13 cellular contexts compared by ENCODE assay signal in genomic region chr17:43270552-43271504, GRCh38. TPM values are rescaled to one million over a fixed set of nuclear protein-coding genes. Genes with fewer than 3 reads are reported as not detected.
DNase-seq lines count a peak whose midpoint lies in the region; ATAC-seq and TF ChIP-seq lines count a peak whose summit lies in the region.
"Not testable (repeated sequence)": the region's sequence is repeated elsewhere in the genome, so short reads cannot be mapped to it uniquely, and the experiment has no call there.
"Had no signal": no experiment of that assay in that cellular context is flagged by ENCODE, and none has a peak within 500 bp of the region (broad histone marks: within the 10 kb centered on the region; RNA-seq: fewer than 3 reads in every experiment).

No MANE protein-coding gene starts in this region.

- H3K79me2 ChIP-seq in GM23338 (replicated peaks; ENCODE audit: insufficient read depth): not testable (repeated sequence)

- H3K4me1 Mint-ChIP-seq in GM23338; T-helper 17 cell; activated CD8-positive, alpha-beta T cell treated with anti-CD3 and anti-CD28 coated beads, Interleukin-2, amount 10 ng/mL, durations not matched to agents 7 days and 5 days (ENCODE audit: low read depth); activated naive CD8-positive, alpha-beta T cell treated with anti-CD3 and anti-CD28 coated beads, Interleukin-2, amount 10 ng/mL, durations not matched to agents 7 days and 5 days; naive thymus-derived CD4-positive, alpha-beta T cell; stimulated activated effector memory CD8-positive, alpha-beta T cell treated with anti-CD3 and anti-CD28 coated beads, Interleukin-12 subunit alpha, Interleukin-12 subunit beta, amount 100 ng/mL, for 72 hours: not testable (repeated sequence)

- H4K20me1 ChIP-seq in GM23338 (replicated peaks; ENCODE audit: insufficient read depth): not testable (repeated sequence)

- POLR2A ChIA-PET in activated CD8-positive, alpha-beta T cell treated with anti-CD3 and anti-CD28 coated beads, Interleukin-2, amount 10 ng/mL, durations not matched to agents 7 days and 5 days (lab: Charles Lee); activated naive CD8-positive, alpha-beta T cell treated with anti-CD3 and anti-CD28 coated beads, Interleukin-2, amount 10 ng/mL, durations not matched to agents 7 days and 5 days (lab: Charles Lee); naive thymus-derived CD4-positive, alpha-beta T cell (lab: Charles Lee): not testable (repeated sequence)

- H3K27ac Mint-ChIP-seq in GM23338; T-helper 17 cell; activated CD8-positive, alpha-beta T cell treated with anti-CD3 and anti-CD28 coated beads, Interleukin-2, amount 10 ng/mL, durations not matched to agents 7 days and 5 days; activated naive CD8-positive, alpha-beta T cell treated with anti-CD3 and anti-CD28 coated beads, Interleukin-2, amount 10 ng/mL, durations not matched to agents 7 days and 5 days; naive thymus-derived CD4-positive, alpha-beta T cell; stimulated activated effector memory CD8-positive, alpha-beta T cell treated with anti-CD3 and anti-CD28 coated beads, Interleukin-12 subunit alpha, Interleukin-12 subunit beta, amount 100 ng/mL, for 72 hours: not testable (repeated sequence)

- H3K36me3 ChIP-seq in GM23338 (ENCODE audit: insufficient read depth); naive thymus-derived CD4-positive, alpha-beta T cell (ENCODE audit: control insufficient read depth in 2 of 3, insufficient read depth in 3 of 3, low read length in 3 of 3): not testable (repeated sequence)

- CTCF ChIA-PET in activated CD8-positive, alpha-beta T cell treated with anti-CD3 and anti-CD28 coated beads, Interleukin-2, amount 10 ng/mL, durations not matched to agents 7 days and 5 days (lab: Charles Lee); naive thymus-derived CD4-positive, alpha-beta T cell (lab: Charles Lee): not testable (repeated sequence)

- not testable (repeated sequence) for H2AFZ ChIP-seq in GM23338

- H3K4me3 ChIP-seq in GM23338; naive thymus-derived CD4-positive, alpha-beta T cell (ENCODE audit: low read length): not testable (repeated sequence)

- not testable (repeated sequence) for H3K9me3 ChIP-seq in T-helper 17 cell (ENCODE audit: control insufficient read depth, low read length, poor library complexity, severe bottlenecking); naive thymus-derived CD4-positive, alpha-beta T cell (ENCODE audit: control insufficient read depth in 2 of 3, low read length in 3 of 3)

- H3F3A ChIP-seq in GM23338 (replicated peaks; ENCODE audit: low read depth): not testable (repeated sequence)

- not testable (repeated sequence) for H3K4me1 ChIP-seq in GM23338 (ENCODE audit: insufficient read depth); foreskin keratinocyte; naive thymus-derived CD4-positive, alpha-beta T cell (ENCODE audit: control insufficient read depth in 2 of 2, insufficient read depth in 2 of 2, low read length in 2 of 2)

- ATAC-seq in GM23338 (peak; percentile 22; the same call in 1 of the 3 replicates), T-helper 17 cell (peak; percentile 14), foreskin keratinocyte (peak; percentile 82)
- peak; percentile 33 for ATAC-seq in activated CD8-positive, alpha-beta T cell treated with anti-CD3 and anti-CD28 coated beads, Interleukin-2, amount 10 ng/mL, durations not matched to agents 7 days and 5 days
- ATAC-seq in activated naive CD8-positive, alpha-beta T cell treated with anti-CD3 and anti-CD28 coated beads, Interleukin-2, amount 10 ng/mL, durations not matched to agents 7 days and 5 days (ENCODE audit: low read depth): peak; percentile 39
- ATAC-seq in naive thymus-derived CD4-positive, alpha-beta T cell: peak; percentile 16
- peak; percentile 51 for ATAC-seq in stimulated activated effector memory CD8-positive, alpha-beta T cell treated with anti-CD3 and anti-CD28 coated beads, Interleukin-12 subunit alpha, Interleukin-12 subunit beta, amount 100 ng/mL, for 72 hours

- not testable (repeated sequence) for H3K27me3 ChIP-seq in GM23338 (ENCODE audit: insufficient read depth); foreskin keratinocyte; naive thymus-derived CD4-positive, alpha-beta T cell (ENCODE audit: control insufficient read depth in 2 of 2, insufficient read depth in 2 of 2, low read length in 2 of 2)

- H3K9me3 Mint-ChIP-seq in GM23338; activated CD8-positive, alpha-beta T cell treated with anti-CD3 and anti-CD28 coated beads, Interleukin-2, amount 10 ng/mL, durations not matched to agents 7 days and 5 days (ENCODE audit: insufficient read depth); activated naive CD8-positive, alpha-beta T cell treated with anti-CD3 and anti-CD28 coated beads, Interleukin-2, amount 10 ng/mL, durations not matched to agents 7 days and 5 days; naive thymus-derived CD4-positive, alpha-beta T cell; stimulated activated effector memory CD8-positive, alpha-beta T cell treated with anti-CD3 and anti-CD28 coated beads, Interleukin-12 subunit alpha, Interleukin-12 subunit beta, amount 100 ng/mL, for 72 hours: not testable (repeated sequence)

- not testable (repeated sequence) for TF ChIP-seq CTCF in GM23338 (conservative IDR thresholded peaks at IDR 0.05; ENCODE audit: low read depth in 2 of 2); foreskin keratinocyte (conservative IDR thresholded peaks at IDR 0.05)

- not testable (repeated sequence) for H3K36me3 Mint-ChIP-seq in GM23338 (ENCODE audit: low read depth); T-helper 17 cell (ENCODE audit: low read depth); activated CD8-positive, alpha-beta T cell treated with anti-CD3 and anti-CD28 coated beads, Interleukin-2, amount 10 ng/mL, durations not matched to agents 7 days and 5 days (ENCODE audit: low read depth); activated naive CD8-positive, alpha-beta T cell treated with anti-CD3 and anti-CD28 coated beads, Interleukin-2, amount 10 ng/mL, durations not matched to agents 7 days and 5 days; naive thymus-derived CD4-positive, alpha-beta T cell; stimulated activated effector memory CD8-positive, alpha-beta T cell treated with anti-CD3 and anti-CD28 coated beads, Interleukin-12 subunit alpha, Interleukin-12 subunit beta, amount 100 ng/mL, for 72 hours

- DNase-seq in GM23338 (ENCODE audit: low spot score); T-helper 17 cell; activated CD8-positive, alpha-beta T cell treated with anti-CD3 and anti-CD28 coated beads, Interleukin-2, amount 10 ng/mL, durations not matched to agents 7 days and 5 days; activated naive CD8-positive, alpha-beta T cell treated with anti-CD3 and anti-CD28 coated beads, Interleukin-2, amount 10 ng/mL, durations not matched to agents 7 days and 5 days; foreskin keratinocyte; naive thymus-derived CD4-positive, alpha-beta T cell; stimulated activated effector memory CD8-positive, alpha-beta T cell treated with anti-CD3 and anti-CD28 coated beads, Interleukin-12 subunit alpha, Interleukin-12 subunit beta, amount 100 ng/mL, for 72 hours (ENCODE audit: low spot score in 2 of 2): not testable (repeated sequence)

- intact Hi-C loops in naive thymus-derived CD4-positive, alpha-beta T cell (cut with micrococcal nuclease): not testable (repeated sequence)

- not testable (repeated sequence) for H3K4me2 ChIP-seq in GM23338

- not testable (repeated sequence) for H3K27ac ChIP-seq in GM23338 (ENCODE audit: low read depth); foreskin keratinocyte; naive thymus-derived CD4-positive, alpha-beta T cell (ENCODE audit: low read depth, low read length)

- H3K9me2 ChIP-seq in GM23338 (ENCODE audit: insufficient read depth): not testable (repeated sequence)

- not testable (repeated sequence) for H3K4me3 Mint-ChIP-seq in GM23338; T-helper 17 cell; activated CD8-positive, alpha-beta T cell treated with anti-CD3 and anti-CD28 coated beads, Interleukin-2, amount 10 ng/mL, durations not matched to agents 7 days and 5 days; activated naive CD8-positive, alpha-beta T cell treated with anti-CD3 and anti-CD28 coated beads, Interleukin-2, amount 10 ng/mL, durations not matched to agents 7 days and 5 days; naive thymus-derived CD4-positive, alpha-beta T cell; stimulated activated effector memory CD8-positive, alpha-beta T cell treated with anti-CD3 and anti-CD28 coated beads, Interleukin-12 subunit alpha, Interleukin-12 subunit beta, amount 100 ng/mL, for 72 hours

- not testable (repeated sequence) for H3K27me3 Mint-ChIP-seq in GM23338 (ENCODE audit: insufficient read depth, low read depth, poor library complexity); T-helper 17 cell; activated CD8-positive, alpha-beta T cell treated with anti-CD3 and anti-CD28 coated beads, Interleukin-2, amount 10 ng/mL, durations not matched to agents 7 days and 5 days (ENCODE audit: low read depth); activated naive CD8-positive, alpha-beta T cell treated with anti-CD3 and anti-CD28 coated beads, Interleukin-2, amount 10 ng/mL, durations not matched to agents 7 days and 5 days; naive thymus-derived CD4-positive, alpha-beta T cell

RNA-seq across cellular contexts. Expression of gene RNU2-1, which starts 37.1 kb away (rescaled TPM):
- total RNA-seq in GM23338 (2014; rRNA removed; shearing (Covaris generic)): not detected in 2 replicates
- polyA plus RNA-seq in GM23338 (2016; fragmentation: Nextera tagmentation; extraction: Ambion mirVana): 9.2 and 11.2 TPM in 2 replicates
- total RNA-seq in T-helper 17 cell: 1,000 to 10,000 TPM; 3,838 to 5,780 TPM
- total RNA-seq in activated CD8-positive, alpha-beta T cell treated with anti-CD3 and anti-CD28 coated beads, Interleukin-2, amount 10 ng/mL, durations not matched to agents 7 days and 5 days: 1,000 to 10,000 TPM; 4,963 to 6,708 TPM
- 1,000 to 10,000 TPM; 7,127 to 8,381 TPM for total RNA-seq in activated naive CD8-positive, alpha-beta T cell treated with anti-CD3 and anti-CD28 coated beads, Interleukin-2, amount 10 ng/mL, durations not matched to agents 7 days and 5 days
- total RNA-seq in foreskin keratinocyte: not detected in 2 replicates
- not detected in 2 replicates for polyA plus RNA-seq in foreskin keratinocyte
- total RNA-seq in naive thymus-derived CD4-positive, alpha-beta T cell: 1,000 to 10,000 TPM; 2,629 to 6,823 (median 3,564) TPM
- polyA plus RNA-seq in naive thymus-derived CD4-positive, alpha-beta T cell: not detected
- total RNA-seq: A172, H4, NCI-H460 had no signal
- polyA plus RNA-seq: CD4-positive, CD25-positive, alpha-beta regulatory T cell; IgD-negative memory B cell had no signal

RNA-seq across cellular contexts. Expression of gene CCDC200, which starts 42.4 kb away (rescaled TPM):
- not detected in 2 replicates for total RNA-seq in GM23338 (2014; rRNA removed; shearing (Covaris generic))
- polyA plus RNA-seq in GM23338 (2016; fragmentation: Nextera tagmentation; extraction: Ambion mirVana): 0.31 TPM in 1 of 2 replicates, not detected in the other
- under 1 TPM; 0.40 to 0.60 TPM for total RNA-seq in T-helper 17 cell
- not detected for total RNA-seq in activated CD8-positive, alpha-beta T cell treated with anti-CD3 and anti-CD28 coated beads, Interleukin-2, amount 10 ng/mL, durations not matched to agents 7 days and 5 days
- total RNA-seq in activated naive CD8-positive, alpha-beta T cell treated with anti-CD3 and anti-CD28 coated beads, Interleukin-2, amount 10 ng/mL, durations not matched to agents 7 days and 5 days: under 1 TPM in 1 of 2 experiments, not detected in 1; 0.45 TPM
- total RNA-seq in foreskin keratinocyte: not detected in 2 replicates
- not detected in 2 replicates for polyA plus RNA-seq in foreskin keratinocyte
- total RNA-seq in naive thymus-derived CD4-positive, alpha-beta T cell: 1 to 10 TPM in 2 of 5 experiments, under 1 TPM in 1, not detected in 2; 0.72 to 2.0 (median 1.7) TPM
- 1 to 10 TPM in 1 of 2 donors, not detected in 1; 1.3 TPM for polyA plus RNA-seq in naive thymus-derived CD4-positive, alpha-beta T cell
- total RNA-seq: A172; CD4-positive, CD25-positive, alpha-beta regulatory T cell; H4; NCI-H460; PC-9 had no signal
- polyA plus RNA-seq: CD4-positive, CD25-positive, alpha-beta regulatory T cell had no signal

RNA-seq across cellular contexts. Expression of gene TMEM106A, which starts 59.2 kb away (rescaled TPM):
- 0.78 and 1.5 TPM in 2 replicates for total RNA-seq in GM23338 (2014; rRNA removed; shearing (Covaris generic))
- 1.1 and 2.4 TPM in 2 replicates for polyA plus RNA-seq in GM23338 (2016; fragmentation: Nextera tagmentation; extraction: Ambion mirVana)
- 10 to 100 TPM in 1 of 2 donors, 1 to 10 TPM in 1; 7.0 to 10.0 TPM for total RNA-seq in T-helper 17 cell
- 10 to 100 TPM; 10.1 to 12.4 TPM for total RNA-seq in activated CD8-positive, alpha-beta T cell treated with anti-CD3 and anti-CD28 coated beads, Interleukin-2, amount 10 ng/mL, durations not matched to agents 7 days and 5 days
- total RNA-seq in activated naive CD8-positive, alpha-beta T cell treated with anti-CD3 and anti-CD28 coated beads, Interleukin-2, amount 10 ng/mL, durations not matched to agents 7 days and 5 days: 10 to 100 TPM; 20.3 TPM
- 1.6 and 2.6 TPM in 2 replicates for total RNA-seq in foreskin keratinocyte
- 1.2 TPM in 2 replicates for polyA plus RNA-seq in foreskin keratinocyte
- 10 to 100 TPM; 10.4 to 20.7 (median 13.9) TPM for total RNA-seq in naive thymus-derived CD4-positive, alpha-beta T cell
- polyA plus RNA-seq in naive thymus-derived CD4-positive, alpha-beta T cell: 1 to 10 TPM; 1.6 to 6.6 TPM

Comparison
In these comparisons a context has a peak if more than half of its experiments do, and no peak if none do; other contexts are left out.
1. ATAC-seq: peak in every context shown above with its lines; median percentile 82 in foreskin keratinocyte; 51 in stimulated activated effector memory CD8-positive, alpha-beta T cell treated with anti-CD3 and anti-CD28 coated beads, Interleukin-12 subunit alpha, Interleukin-12 subunit beta, amount 100 ng/mL, for 72 hours; 39 in activated naive CD8-positive, alpha-beta T cell treated with anti-CD3 and anti-CD28 coated beads, Interleukin-2, amount 10 ng/mL, durations not matched to agents 7 days and 5 days; 33 in activated CD8-positive, alpha-beta T cell treated with anti-CD3 and anti-CD28 coated beads, Interleukin-2, amount 10 ng/mL, durations not matched to agents 7 days and 5 days; 22 in GM23338; 16 in naive thymus-derived CD4-positive, alpha-beta T cell; 14 in T-helper 17 cell.
2. RNA of gene RNU2-1, which starts 37.1 kb away (total RNA-seq): 7,127 to 8,381 TPM in activated naive CD8-positive, alpha-beta T cell treated with anti-CD3 and anti-CD28 coated beads, Interleukin-2, amount 10 ng/mL, durations not matched to agents 7 days and 5 days, 4,963 to 6,708 TPM in activated CD8-positive, alpha-beta T cell treated with anti-CD3 and anti-CD28 coated beads, Interleukin-2, amount 10 ng/mL, durations not matched to agents 7 days and 5 days, 3,838 to 5,780 TPM in T-helper 17 cell and 2,629 to 6,823 TPM in naive thymus-derived CD4-positive, alpha-beta T cell; not detected in GM23338 and not detected in foreskin keratinocyte; every median in the first group is over 1,000 times any median in the second.